ENCODE assay signal across 12 cellular contexts in genomic region chr6:43578748-43579147, GRCh38. TPM values are rescaled to one million over a fixed set of nuclear protein-coding genes. Genes with fewer than 3 reads are reported as not detected.
A peak's percentile ranks its signal among the peaks of the same experiment; 100 is the strongest.
DNase-seq lines count a peak whose midpoint lies in the region; ATAC-seq and TF ChIP-seq lines count a peak whose summit lies in the region.
"Had no signal": no experiment of that assay in that cellular context is flagged by ENCODE, and none has a peak within 500 bp of the region (broad histone marks: within the 10 kb centered on the region; RNA-seq: fewer than 3 reads in every experiment).

No MANE protein-coding gene starts in this region.

- TF ChIP-seq POLR2A in thyroid gland (IDR thresholded peaks at IDR 0.05) (no peak), sigmoid colon (IDR thresholded peaks at IDR 0.05) (no peak)

- 78 to 79% methylated on average over 3 of the region's 3 CpGs for WGBS in thyroid gland, 2 donors
- 93 to 94% methylated on average over 3 of the region's 3 CpGs for WGBS in sigmoid colon, 2 donors

- DNase-seq in left ventricle myocardium inferior, result no peak
- DNase-seq in left ventricle myocardium superior, result no peak
- peak; percentile 24 for DNase-seq in fibroblast of villous mesenchyme (ENCODE audit: low read depth)
- DNase-seq in thyroid gland, result no peak
- no peak for DNase-seq in left colon
- DNase-seq in sigmoid colon, result no peak
- DNase-seq: MV-4-11, small intestine, T-cell had no signal

- H3K36me3 ChIP-seq in left ventricle myocardium inferior (peaks cover 16% of the 10 kb centered on the region), thyroid gland (peaks cover 3 to 7% of the 10 kb centered on the region in 2 donors), sigmoid colon (peaks cover 0 to 17% (median 2%) of the 10 kb centered on the region in 4 donors)

- H3K9me3 ChIP-seq in left ventricle myocardium inferior (replicated peaks) (no peaks in the 10 kb centered on the region), thyroid gland (no peaks in the 10 kb centered on the region), sigmoid colon (no peaks in the 10 kb centered on the region)

- ATAC-seq in left ventricle myocardium superior, result no peak
- ATAC-seq in left colon, result no peak
- no peak for ATAC-seq in GM21529 (IDR thresholded peaks at IDR 0.05; ENCODE audit: unreplicated experiment)
- ATAC-seq: T-cell had no signal

- H3K4me1 ChIP-seq in left ventricle myocardium inferior, result peaks cover 52% of the 10 kb centered on the region
- H3K4me1 ChIP-seq in thyroid gland, result peaks cover 27 to 31% of the 10 kb centered on the region in 2 donors
- peaks cover 0 to 31% (median 24%) of the 10 kb centered on the region in 4 donors for H3K4me1 ChIP-seq in sigmoid colon

- intact Hi-C loops in left ventricle myocardium inferior (cut with micrococcal nuclease), result no loop called here
- intact Hi-C loops in left ventricle myocardium superior (cut with micrococcal nuclease), result no loop called here
- intact Hi-C loops in thyroid gland (cut with DNase I), result no loop called here
- intact Hi-C loops in left colon (cut with DNase I, micrococcal nuclease), result no loop called here
- intact Hi-C loops in sigmoid colon (cut with DNase I), result no loop called here

- H3K27me3 ChIP-seq in left ventricle myocardium inferior (ENCODE audit: low read depth) (no peaks in the 10 kb centered on the region), thyroid gland (no peaks in the 10 kb centered on the region), sigmoid colon (no peaks in the 10 kb centered on the region)

- H3K27ac ChIP-seq in left ventricle myocardium inferior (replicated peaks), result peak overlapping the region; percentile 11
- peak overlapping the region; percentile 90 for H3K27ac ChIP-seq in VCaP
- peak overlapping the region in 2 of 3 donors; percentile 2 to 29 for H3K27ac ChIP-seq in thyroid gland
- no peak overlapping the region for H3K27ac ChIP-seq in sigmoid colon
- H3K27ac ChIP-seq: coronary artery had no signal

- no peak overlapping the region for H3K4me3 ChIP-seq in left ventricle myocardium inferior
- H3K4me3 ChIP-seq in fibroblast of villous mesenchyme (ENCODE audit: low read depth, low read length), result no peak overlapping the region
- H3K4me3 ChIP-seq in thyroid gland (replicated peaks in 1 of 3), result no peak overlapping the region
- H3K4me3 ChIP-seq in sigmoid colon, result no peak overlapping the region
- H3K4me3 ChIP-seq: coronary artery had no signal

- no peak for TF ChIP-seq EP300 in sigmoid colon (IDR thresholded peaks at IDR 0.05)

- TF ChIP-seq CTCF in left ventricle myocardium inferior (IDR thresholded peaks at IDR 0.05; ENCODE audit: borderline replicate concordance) (no peak), VCaP (conservative IDR thresholded peaks at IDR 0.05) (no peak), fibroblast of villous mesenchyme (IDR thresholded peaks at IDR 0.05; ENCODE audit: insufficient read depth, low read depth, low read length) (no peak), thyroid gland (IDR thresholded peaks at IDR 0.05) (no peak), sigmoid colon (IDR thresholded peaks at IDR 0.05) (no peak)

RNA-seq across cellular contexts. Expression of gene POLH, which starts 2.8 kb away (rescaled TPM):
- total RNA-seq in left ventricle myocardium inferior (7.9 TPM), left ventricle myocardium superior (8.7 TPM), fibroblast of villous mesenchyme (20.0 and 40.6 TPM in 2 replicates), thyroid gland (10 to 100 TPM; 14.8 to 19.5 (median 15.2) TPM), left colon (10 to 100 TPM; 11.2 to 11.3 TPM), sigmoid colon (1 to 10 TPM; 4.9 to 7.8 (median 6.3) TPM)
- 1 to 10 TPM; 1.8 to 6.5 (median 3.0) TPM for polyA plus RNA-seq in sigmoid colon

RNA-seq across cellular contexts. Expression of gene XPO5, which starts 2.9 kb away (rescaled TPM):
- 20.3 TPM for total RNA-seq in left ventricle myocardium inferior
- 13.1 TPM for total RNA-seq in left ventricle myocardium superior
- 28.0 and 43.2 TPM in 2 replicates for total RNA-seq in fibroblast of villous mesenchyme
- 10 to 100 TPM; 22.2 to 58.6 (median 32.9) TPM for total RNA-seq in thyroid gland
- 10 to 100 TPM; 20.0 to 23.2 TPM for total RNA-seq in left colon
- 10 to 100 TPM; 13.7 to 53.7 (median 14.7) TPM for total RNA-seq in sigmoid colon
- polyA plus RNA-seq in sigmoid colon, result 10 to 100 TPM in 1 of 3 donors, 1 to 10 TPM in 2; 3.0 to 11.5 (median 7.8) TPM

RNA-seq across cellular contexts. Expression of gene GTPBP2, which starts 50.3 kb away (rescaled TPM):
- total RNA-seq in left ventricle myocardium inferior (27.1 TPM), left ventricle myocardium superior (23.6 TPM), fibroblast of villous mesenchyme (50.1 and 69.9 TPM in 2 replicates), thyroid gland (10 to 100 TPM; 50.2 to 65.8 (median 58.1) TPM), left colon (10 to 100 TPM; 63.7 to 95.8 TPM), sigmoid colon (10 to 100 TPM; 26.8 to 36.6 (median 32.5) TPM)
- 10 to 100 TPM; 44.4 to 71.0 (median 70.5) TPM for polyA plus RNA-seq in sigmoid colon

RNA-seq across cellular contexts. Expression of gene MAD2L1BP, which starts 56.9 kb away (rescaled TPM):
- 27.6 TPM for total RNA-seq in left ventricle myocardium inferior
- 28.3 TPM for total RNA-seq in left ventricle myocardium superior
- total RNA-seq in fibroblast of villous mesenchyme, result 18.0 and 20.7 TPM in 2 replicates
- total RNA-seq in thyroid gland, result 10 to 100 TPM; 15.9 to 54.8 (median 20.4) TPM
- total RNA-seq in left colon, result 10 to 100 TPM; 37.0 to 49.8 TPM
- 10 to 100 TPM; 13.0 to 32.3 (median 29.8) TPM for total RNA-seq in sigmoid colon
- 10 to 100 TPM; 41.9 to 68.7 (median 49.2) TPM for polyA plus RNA-seq in sigmoid colon

Comparison
In these comparisons a context has a peak if more than half of its experiments do, and no peak if none do; other contexts are left out.
1. H3K27ac ChIP-seq: peak in left ventricle myocardium inferior (single experiment), VCaP (single experiment) and thyroid gland (2 of 3); none in sigmoid colon (0 of 4).